1 cellular context compared by ENCODE assay signal in the genomic region with DNA sequence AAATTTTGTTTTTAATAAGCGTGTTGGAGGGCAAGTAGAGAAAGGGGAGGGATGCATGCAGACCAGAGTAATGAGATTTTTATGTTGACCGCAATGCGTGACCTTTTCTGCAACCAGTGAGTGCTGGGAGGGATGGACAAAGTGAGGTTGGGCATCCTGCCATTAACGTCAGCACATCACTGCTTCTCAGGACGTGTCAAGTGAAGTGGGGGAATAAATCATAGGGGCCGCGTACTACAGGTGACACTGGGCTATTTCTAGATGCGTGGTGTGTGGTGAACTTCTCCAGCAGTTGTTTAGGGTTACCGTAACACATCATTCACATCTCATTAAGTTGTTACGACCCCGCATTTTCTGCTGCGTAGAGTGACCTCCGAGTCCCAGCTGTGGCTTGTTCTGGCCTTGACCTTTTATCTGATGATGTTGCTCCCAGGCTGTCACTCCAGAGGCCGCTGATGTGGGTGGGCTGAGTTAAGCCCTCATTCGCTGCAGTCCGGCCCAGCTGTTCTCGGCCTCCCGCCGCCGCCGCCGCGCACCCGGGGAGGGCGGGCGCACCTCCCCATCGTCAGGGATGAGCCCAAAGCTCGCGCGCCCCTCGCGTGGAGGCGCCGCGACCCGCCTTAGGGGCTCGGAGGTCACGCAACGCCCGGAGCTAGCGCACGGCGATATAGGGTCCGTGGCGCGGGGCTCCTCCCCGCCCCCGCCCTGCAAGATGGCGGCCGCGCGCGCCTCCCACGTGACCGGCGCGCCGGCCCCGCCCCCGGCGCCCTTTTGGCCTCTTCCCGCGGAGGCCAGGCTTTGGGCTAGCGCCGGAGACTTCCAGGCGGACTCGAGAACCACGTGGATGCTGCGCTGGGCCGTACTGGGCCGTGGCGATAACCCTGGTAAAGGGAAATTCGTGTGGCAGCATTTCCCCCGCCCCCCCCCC.
TF ChIP-seq lines count a peak whose summit lies in the region.

No MANE protein-coding gene starts in this region.

TF ChIP-seq in HepG2, 621 proteins besides CTCF, POLR2A, EP300 and RAD21 (continued from another document and continues in another):
- TF ChIP-seq, protein P1, sequence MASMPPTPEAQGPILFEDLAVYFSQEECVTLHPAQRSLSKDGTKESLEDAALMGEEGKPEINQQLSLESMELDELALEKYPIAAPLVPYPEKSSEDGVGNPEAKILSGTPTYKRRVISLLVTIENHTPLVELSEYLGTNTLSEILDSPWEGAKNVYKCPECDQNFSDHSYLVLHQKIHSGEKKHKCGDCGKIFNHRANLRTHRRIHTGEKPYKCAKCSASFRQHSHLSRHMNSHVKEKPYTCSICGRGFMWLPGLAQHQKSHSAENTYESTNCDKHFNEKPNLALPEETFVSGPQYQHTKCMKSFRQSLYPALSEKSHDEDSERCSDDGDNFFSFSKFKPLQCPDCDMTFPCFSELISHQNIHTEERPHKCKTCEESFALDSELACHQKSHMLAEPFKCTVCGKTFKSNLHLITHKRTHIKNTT (CRISPR knock-in tag; IDR thresholded peaks at IDR 0.05): no peak
- TF ChIP-seq ARNTL (CRISPR knock-in tag; IDR thresholded peaks at IDR 0.05) (peak; percentile 92), PCBP2 (optimal IDR thresholded peaks at IDR 0.05; ENCODE audit: low read depth, low read length, poor library complexity, severe bottlenecking) (no peak), ZNF432 (CRISPR knock-in tag; IDR thresholded peaks at IDR 0.05; ENCODE audit: borderline replicate concordance) (no peak), MAZ (IDR thresholded peaks at IDR 0.05; ENCODE audit: borderline replicate concordance, low read depth, low read length) (peak; percentile 69; the same call in 1 of the 2 replicates), MAZ (CRISPR knock-in tag; IDR thresholded peaks at IDR 0.05; ENCODE audit: low read depth) (peak; percentile 93), MAFG (CRISPR knock-in tag; IDR thresholded peaks at IDR 0.05) (no peak), ZNF337 (CRISPR knock-in tag; IDR thresholded peaks at IDR 0.05; ENCODE audit: borderline replicate concordance, low read depth) (no peak), NRL (CRISPR knock-in tag; IDR thresholded peaks at IDR 0.05; ENCODE audit: borderline replicate concordance) (peak; percentile 56; the same call in 1 of the 2 replicates), NCOA1 (CRISPR knock-in tag; IDR thresholded peaks at IDR 0.05) (peak; percentile 9; the same call in 1 of the 2 replicates), HMG20A (CRISPR knock-in tag; IDR thresholded peaks at IDR 0.05; ENCODE audit: borderline replicate concordance) (no peak; the same call in 1 of the 2 replicates), SIN3B (IDR thresholded peaks at IDR 0.05; ENCODE audit: low read length) (0 out of 2 replicates have a peak, but pooled peaks have one; percentile 28), ZNF264 (CRISPR knock-in tag; IDR thresholded peaks at IDR 0.05) (no peak), RCOR2 (CRISPR knock-in tag; IDR thresholded peaks at IDR 0.05) (no peak), ZNF839 (CRISPR knock-in tag; IDR thresholded peaks at IDR 0.05; ENCODE audit: borderline replicate concordance) (no peak), TCF12 (IDR thresholded peaks at IDR 0.05) (no peak), TCF12 (CRISPR knock-in tag; IDR thresholded peaks at IDR 0.05) (peak; percentile 83; the same call in 1 of the 2 replicates), ZNF557 (CRISPR knock-in tag; IDR thresholded peaks at IDR 0.05) (no peak), STAT5B (CRISPR knock-in tag; IDR thresholded peaks at IDR 0.05) (no peak), ZBTB1 (CRISPR knock-in tag; IDR thresholded peaks at IDR 0.05; ENCODE audit: borderline replicate concordance) (no peak; the same call in 1 of the 2 replicates), ATRX (CRISPR knock-in tag; IDR thresholded peaks at IDR 0.05; ENCODE audit: borderline replicate concordance) (no peak), PCBP1 (IDR thresholded peaks at IDR 0.05; ENCODE audit: borderline replicate concordance, low read depth, low read length) (no peak), SNAI1 (CRISPR knock-in tag; IDR thresholded peaks at IDR 0.05; ENCODE audit: borderline replicate concordance) (no peak), ZNF543 (CRISPR knock-in tag; IDR thresholded peaks at IDR 0.05) (peak; percentile 83; the same call in 1 of the 2 replicates), PPARG (CRISPR knock-in tag; conservative IDR thresholded peaks at IDR 0.05) (no peak), SRY (CRISPR knock-in tag; IDR thresholded peaks at IDR 0.05) (no peak)
- TF ChIP-seq, protein P2, sequence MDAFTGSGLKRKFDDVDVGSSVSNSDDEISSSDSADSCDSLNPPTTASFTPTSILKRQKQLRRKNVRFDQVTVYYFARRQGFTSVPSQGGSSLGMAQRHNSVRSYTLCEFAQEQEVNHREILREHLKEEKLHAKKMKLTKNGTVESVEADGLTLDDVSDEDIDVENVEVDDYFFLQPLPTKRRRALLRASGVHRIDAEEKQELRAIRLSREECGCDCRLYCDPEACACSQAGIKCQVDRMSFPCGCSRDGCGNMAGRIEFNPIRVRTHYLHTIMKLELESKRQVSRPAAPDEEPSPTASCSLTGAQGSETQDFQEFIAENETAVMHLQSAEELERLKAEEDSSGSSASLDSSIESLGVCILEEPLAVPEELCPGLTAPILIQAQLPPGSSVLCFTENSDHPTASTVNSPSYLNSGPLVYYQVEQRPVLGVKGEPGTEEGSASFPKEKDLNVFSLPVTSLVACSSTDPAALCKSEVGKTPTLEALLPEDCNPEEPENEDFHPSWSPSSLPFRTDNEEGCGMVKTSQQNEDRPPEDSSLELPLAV (CRISPR knock-in tag; conservative IDR thresholded peaks at IDR 0.05; ENCODE audit: low read depth): 0 out of 2 replicates have a peak, but pooled peaks have one; percentile 31
- TF ChIP-seq, protein P3, sequence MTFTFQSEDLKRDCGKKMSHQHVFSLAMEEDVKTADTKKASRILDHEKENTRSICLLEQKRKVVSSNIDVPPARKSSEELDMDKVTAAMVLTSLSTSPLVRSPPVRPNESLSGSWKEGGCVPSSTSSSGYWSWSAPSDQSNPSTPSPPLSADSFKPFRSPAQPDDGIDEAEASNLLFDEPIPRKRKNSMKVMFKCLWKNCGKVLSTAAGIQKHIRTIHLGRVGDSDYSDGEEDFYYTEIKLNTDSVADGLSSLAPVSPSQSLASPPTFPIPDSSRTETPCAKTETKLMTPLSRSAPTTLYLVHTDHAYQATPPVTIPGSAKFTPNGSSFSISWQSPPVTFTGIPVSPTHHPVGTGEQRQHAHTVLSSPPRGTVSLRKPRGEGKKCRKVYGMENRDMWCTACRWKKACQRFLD (CRISPR knock-in tag; IDR thresholded peaks at IDR 0.05; ENCODE audit: borderline replicate concordance): no peak
- TF ChIP-seq, protein P4, sequence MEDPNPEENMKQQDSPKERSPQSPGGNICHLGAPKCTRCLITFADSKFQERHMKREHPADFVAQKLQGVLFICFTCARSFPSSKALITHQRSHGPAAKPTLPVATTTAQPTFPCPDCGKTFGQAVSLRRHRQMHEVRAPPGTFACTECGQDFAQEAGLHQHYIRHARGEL (CRISPR knock-in tag; IDR thresholded peaks at IDR 0.05): no peak
- TF ChIP-seq, protein P5, sequence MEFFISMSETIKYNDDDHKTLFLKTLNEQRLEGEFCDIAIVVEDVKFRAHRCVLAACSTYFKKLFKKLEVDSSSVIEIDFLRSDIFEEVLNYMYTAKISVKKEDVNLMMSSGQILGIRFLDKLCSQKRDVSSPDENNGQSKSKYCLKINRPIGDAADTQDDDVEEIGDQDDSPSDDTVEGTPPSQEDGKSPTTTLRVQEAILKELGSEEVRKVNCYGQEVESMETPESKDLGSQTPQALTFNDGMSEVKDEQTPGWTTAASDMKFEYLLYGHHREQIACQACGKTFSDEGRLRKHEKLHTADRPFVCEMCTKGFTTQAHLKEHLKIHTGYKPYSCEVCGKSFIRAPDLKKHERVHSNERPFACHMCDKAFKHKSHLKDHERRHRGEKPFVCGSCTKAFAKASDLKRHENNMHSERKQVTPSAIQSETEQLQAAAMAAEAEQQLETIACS (CRISPR knock-in tag; IDR thresholded peaks at IDR 0.05): no peak
- TF ChIP-seq, protein P6, sequence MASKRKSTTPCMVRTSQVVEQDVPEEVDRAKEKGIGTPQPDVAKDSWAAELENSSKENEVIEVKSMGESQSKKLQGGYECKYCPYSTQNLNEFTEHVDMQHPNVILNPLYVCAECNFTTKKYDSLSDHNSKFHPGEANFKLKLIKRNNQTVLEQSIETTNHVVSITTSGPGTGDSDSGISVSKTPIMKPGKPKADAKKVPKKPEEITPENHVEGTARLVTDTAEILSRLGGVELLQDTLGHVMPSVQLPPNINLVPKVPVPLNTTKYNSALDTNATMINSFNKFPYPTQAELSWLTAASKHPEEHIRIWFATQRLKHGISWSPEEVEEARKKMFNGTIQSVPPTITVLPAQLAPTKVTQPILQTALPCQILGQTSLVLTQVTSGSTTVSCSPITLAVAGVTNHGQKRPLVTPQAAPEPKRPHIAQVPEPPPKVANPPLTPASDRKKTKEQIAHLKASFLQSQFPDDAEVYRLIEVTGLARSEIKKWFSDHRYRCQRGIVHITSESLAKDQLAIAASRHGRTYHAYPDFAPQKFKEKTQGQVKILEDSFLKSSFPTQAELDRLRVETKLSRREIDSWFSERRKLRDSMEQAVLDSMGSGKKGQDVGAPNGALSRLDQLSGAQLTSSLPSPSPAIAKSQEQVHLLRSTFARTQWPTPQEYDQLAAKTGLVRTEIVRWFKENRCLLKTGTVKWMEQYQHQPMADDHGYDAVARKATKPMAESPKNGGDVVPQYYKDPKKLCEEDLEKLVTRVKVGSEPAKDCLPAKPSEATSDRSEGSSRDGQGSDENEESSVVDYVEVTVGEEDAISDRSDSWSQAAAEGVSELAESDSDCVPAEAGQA (IDR thresholded peaks at IDR 0.05; ENCODE audit: low read depth): peak; percentile 82
- TF ChIP-seq, protein P6 (CRISPR knock-in tag; IDR thresholded peaks at IDR 0.05; ENCODE audit: borderline replicate concordance): no peak
- TF ChIP-seq, protein P7, sequence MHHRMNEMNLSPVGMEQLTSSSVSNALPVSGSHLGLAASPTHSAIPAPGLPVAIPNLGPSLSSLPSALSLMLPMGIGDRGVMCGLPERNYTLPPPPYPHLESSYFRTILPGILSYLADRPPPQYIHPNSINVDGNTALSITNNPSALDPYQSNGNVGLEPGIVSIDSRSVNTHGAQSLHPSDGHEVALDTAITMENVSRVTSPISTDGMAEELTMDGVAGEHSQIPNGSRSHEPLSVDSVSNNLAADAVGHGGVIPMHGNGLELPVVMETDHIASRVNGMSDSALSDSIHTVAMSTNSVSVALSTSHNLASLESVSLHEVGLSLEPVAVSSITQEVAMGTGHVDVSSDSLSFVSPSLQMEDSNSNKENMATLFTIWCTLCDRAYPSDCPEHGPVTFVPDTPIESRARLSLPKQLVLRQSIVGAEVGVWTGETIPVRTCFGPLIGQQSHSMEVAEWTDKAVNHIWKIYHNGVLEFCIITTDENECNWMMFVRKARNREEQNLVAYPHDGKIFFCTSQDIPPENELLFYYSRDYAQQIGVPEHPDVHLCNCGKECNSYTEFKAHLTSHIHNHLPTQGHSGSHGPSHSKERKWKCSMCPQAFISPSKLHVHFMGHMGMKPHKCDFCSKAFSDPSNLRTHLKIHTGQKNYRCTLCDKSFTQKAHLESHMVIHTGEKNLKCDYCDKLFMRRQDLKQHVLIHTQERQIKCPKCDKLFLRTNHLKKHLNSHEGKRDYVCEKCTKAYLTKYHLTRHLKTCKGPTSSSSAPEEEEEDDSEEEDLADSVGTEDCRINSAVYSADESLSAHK (CRISPR knock-in tag; IDR thresholded peaks at IDR 0.05; ENCODE audit: borderline replicate concordance): no peak
- TF ChIP-seq, protein P8, sequence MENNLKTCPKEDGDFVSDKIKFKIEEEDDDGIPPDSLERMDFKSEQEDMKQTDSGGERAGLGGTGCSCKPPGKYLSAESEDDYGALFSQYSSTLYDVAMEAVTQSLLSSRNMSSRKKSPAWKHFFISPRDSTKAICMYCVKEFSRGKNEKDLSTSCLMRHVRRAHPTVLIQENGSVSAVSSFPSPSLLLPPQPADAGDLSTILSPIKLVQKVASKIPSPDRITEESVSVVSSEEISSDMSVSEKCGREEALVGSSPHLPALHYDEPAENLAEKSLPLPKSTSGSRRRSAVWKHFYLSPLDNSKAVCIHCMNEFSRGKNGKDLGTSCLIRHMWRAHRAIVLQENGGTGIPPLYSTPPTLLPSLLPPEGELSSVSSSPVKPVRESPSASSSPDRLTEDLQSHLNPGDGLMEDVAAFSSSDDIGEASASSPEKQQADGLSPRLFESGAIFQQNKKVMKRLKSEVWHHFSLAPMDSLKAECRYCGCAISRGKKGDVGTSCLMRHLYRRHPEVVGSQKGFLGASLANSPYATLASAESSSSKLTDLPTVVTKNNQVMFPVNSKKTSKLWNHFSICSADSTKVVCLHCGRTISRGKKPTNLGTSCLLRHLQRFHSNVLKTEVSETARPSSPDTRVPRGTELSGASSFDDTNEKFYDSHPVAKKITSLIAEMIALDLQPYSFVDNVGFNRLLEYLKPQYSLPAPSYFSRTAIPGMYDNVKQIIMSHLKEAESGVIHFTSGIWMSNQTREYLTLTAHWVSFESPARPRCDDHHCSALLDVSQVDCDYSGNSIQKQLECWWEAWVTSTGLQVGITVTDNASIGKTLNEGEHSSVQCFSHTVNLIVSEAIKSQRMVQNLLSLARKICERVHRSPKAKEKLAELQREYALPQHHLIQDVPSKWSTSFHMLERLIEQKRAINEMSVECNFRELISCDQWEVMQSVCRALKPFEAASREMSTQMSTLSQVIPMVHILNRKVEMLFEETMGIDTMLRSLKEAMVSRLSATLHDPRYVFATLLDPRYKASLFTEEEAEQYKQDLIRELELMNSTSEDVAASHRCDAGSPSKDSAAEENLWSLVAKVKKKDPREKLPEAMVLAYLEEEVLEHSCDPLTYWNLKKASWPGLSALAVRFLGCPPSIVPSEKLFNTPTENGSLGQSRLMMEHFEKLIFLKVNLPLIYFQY (CRISPR knock-in tag; IDR thresholded peaks at IDR 0.05; ENCODE audit: borderline replicate concordance): peak; percentile 72; the same call in 1 of the 2 replicates
